In genomic region chr11:47282462-47282861, GRCh38 we compare ENCODE assay signal across 1 cellular context.
TF ChIP-seq lines count a peak whose summit lies in the region.

No MANE protein-coding gene starts in this region.

TF ChIP-seq in H1, 55 proteins besides CTCF, POLR2A, EP300 and RAD21:
- TF ChIP-seq RNF2 (IDR thresholded peaks at IDR 0.05; ENCODE audit: borderline replicate concordance, low read depth, low read length, missing control alignments, poor library complexity, severe bottlenecking) (no peak), CEBPB (IDR thresholded peaks at IDR 0.05; ENCODE audit: low read depth, low read length) (no peak), SP2 (IDR thresholded peaks at IDR 0.05; ENCODE audit: low read length) (no peak), KDM5A (IDR thresholded peaks at IDR 0.05; ENCODE audit: low read length) (no peak), TAF7 (optimal IDR thresholded peaks at IDR 0.05; ENCODE audit: borderline replicate concordance, low read depth, low read length) (no peak), CTBP2 (IDR thresholded peaks at IDR 0.05; ENCODE audit: borderline replicate concordance, insufficient read depth, insufficient read length, low read length) (no peak), CHD2 (IDR thresholded peaks at IDR 0.05; ENCODE audit: low read length) (no peak)
